Comparison of ENCODE assay signal across 1 cellular context in the genomic region with DNA sequence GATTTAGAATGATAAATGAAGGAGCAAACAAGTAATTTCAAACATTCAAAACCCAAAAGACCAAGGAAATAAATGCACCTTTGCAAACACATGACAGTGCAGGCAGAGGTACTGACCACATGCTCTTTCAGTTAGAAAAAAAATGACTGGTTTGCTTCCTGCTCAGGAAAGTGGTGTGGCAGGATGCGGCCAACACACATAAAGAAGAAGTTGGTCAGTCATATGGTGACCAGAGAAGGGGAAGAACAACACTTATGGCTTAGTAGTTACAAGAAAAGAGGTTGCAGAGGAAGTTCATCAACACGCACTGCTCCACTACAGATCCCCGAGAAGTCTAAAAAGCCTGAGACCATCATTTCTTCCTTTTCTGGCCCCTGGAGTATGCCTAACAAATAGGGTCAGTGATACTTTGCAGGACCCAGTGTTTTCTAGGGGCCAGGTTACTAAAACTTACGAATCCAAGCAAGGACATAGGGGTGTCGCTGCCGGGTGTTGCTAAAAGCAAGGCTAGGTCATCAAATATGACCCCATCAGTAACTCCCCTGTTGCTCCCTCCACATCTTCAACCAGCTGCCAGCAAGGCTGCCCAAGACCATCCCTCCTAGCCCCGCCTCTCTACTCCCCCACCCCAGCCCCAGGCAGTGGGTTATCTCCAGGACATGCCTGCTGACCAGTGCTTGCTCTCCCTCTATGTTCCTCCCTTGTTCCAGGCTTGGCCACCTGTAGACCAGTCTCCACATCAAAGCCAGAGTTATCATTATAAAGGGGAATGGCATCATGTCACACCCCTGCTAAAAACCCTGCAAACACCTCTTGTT.
TF ChIP-seq lines count a peak whose summit lies in the region.

No MANE protein-coding gene starts in this region.

TF ChIP-seq in SK-N-SH, 30 proteins besides CTCF, POLR2A, EP300 and RAD21 (continued from another document):
- TF ChIP-seq TAF1 (IDR thresholded peaks at IDR 0.05; ENCODE audit: borderline replicate concordance, low read depth, low read length) (no peak), GABPA (IDR thresholded peaks at IDR 0.05; ENCODE audit: low read depth) (no peak)
- TF ChIP-seq, protein P1, sequence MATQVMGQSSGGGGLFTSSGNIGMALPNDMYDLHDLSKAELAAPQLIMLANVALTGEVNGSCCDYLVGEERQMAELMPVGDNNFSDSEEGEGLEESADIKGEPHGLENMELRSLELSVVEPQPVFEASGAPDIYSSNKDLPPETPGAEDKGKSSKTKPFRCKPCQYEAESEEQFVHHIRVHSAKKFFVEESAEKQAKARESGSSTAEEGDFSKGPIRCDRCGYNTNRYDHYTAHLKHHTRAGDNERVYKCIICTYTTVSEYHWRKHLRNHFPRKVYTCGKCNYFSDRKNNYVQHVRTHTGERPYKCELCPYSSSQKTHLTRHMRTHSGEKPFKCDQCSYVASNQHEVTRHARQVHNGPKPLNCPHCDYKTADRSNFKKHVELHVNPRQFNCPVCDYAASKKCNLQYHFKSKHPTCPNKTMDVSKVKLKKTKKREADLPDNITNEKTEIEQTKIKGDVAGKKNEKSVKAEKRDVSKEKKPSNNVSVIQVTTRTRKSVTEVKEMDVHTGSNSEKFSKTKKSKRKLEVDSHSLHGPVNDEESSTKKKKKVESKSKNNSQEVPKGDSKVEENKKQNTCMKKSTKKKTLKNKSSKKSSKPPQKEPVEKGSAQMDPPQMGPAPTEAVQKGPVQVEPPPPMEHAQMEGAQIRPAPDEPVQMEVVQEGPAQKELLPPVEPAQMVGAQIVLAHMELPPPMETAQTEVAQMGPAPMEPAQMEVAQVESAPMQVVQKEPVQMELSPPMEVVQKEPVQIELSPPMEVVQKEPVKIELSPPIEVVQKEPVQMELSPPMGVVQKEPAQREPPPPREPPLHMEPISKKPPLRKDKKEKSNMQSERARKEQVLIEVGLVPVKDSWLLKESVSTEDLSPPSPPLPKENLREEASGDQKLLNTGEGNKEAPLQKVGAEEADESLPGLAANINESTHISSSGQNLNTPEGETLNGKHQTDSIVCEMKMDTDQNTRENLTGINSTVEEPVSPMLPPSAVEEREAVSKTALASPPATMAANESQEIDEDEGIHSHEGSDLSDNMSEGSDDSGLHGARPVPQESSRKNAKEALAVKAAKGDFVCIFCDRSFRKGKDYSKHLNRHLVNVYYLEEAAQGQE (IDR thresholded peaks at IDR 0.05; ENCODE audit: low read depth, low read length): no peak
